21 cellular contexts compared by ENCODE assay signal in genomic region chr2:94987074-94988020, GRCh38. TPM values are rescaled to one million over a fixed set of nuclear protein-coding genes. Genes with fewer than 3 reads are reported as not detected.
DNase-seq lines count a peak whose midpoint lies in the region; ATAC-seq and TF ChIP-seq lines count a peak whose summit lies in the region.
"Had no signal": no experiment of that assay in that cellular context is flagged by ENCODE, and none has a peak within 500 bp of the region (broad histone marks: within the 10 kb centered on the region; RNA-seq: fewer than 3 reads in every experiment).

No MANE protein-coding gene starts in this region.

- H3K27ac ChIP-seq in HL-60 (replicated peaks), result no peak overlapping the region
- no peak overlapping the region for H3K27ac ChIP-seq in neuronal stem cell (replicated peaks; ENCODE audit: low read length)
- H3K27ac ChIP-seq: dorsolateral prefrontal cortex, gastrocnemius medialis, ovary, SK-N-MC had no signal

- H2BK12ac ChIP-seq in neuronal stem cell (ENCODE audit: low read length), result no peak overlapping the region

- no peak overlapping the region for H2BK5ac ChIP-seq in neuronal stem cell (ENCODE audit: low read length)

- TF ChIP-seq CTCF in HL-60 (IDR thresholded peaks at IDR 0.05; ENCODE audit: insufficient read depth, low read length), result no peak

- peaks cover 13% of the 10 kb centered on the region for H3K27me3 Mint-ChIP-seq in activated T-cell treated with anti-CD3 and anti-CD28 coated beads, Interleukin-2, amount 50 U/mL, for 72 hours (ENCODE audit: low read depth)

- H3K9me3 Mint-ChIP-seq in activated T-cell treated with anti-CD3 and anti-CD28 coated beads, Interleukin-2, amount 50 U/mL, for 72 hours, result no peaks in the 10 kb centered on the region
- H3K9me3 Mint-ChIP-seq: activated CD4-positive, alpha-beta memory T cell treated with anti-CD3 and anti-CD28 coated beads, Interleukin-2, amount 10 ng/mL, durations not matched to agents 7 days and 5 days; CD8-positive, alpha-beta T cell; stimulated activated naive B cell treated with anti-CD40 and anti-IgM and Interleukin-4, amounts not matched to agents 10 μg/mL and 1 μg/mL and 100 μg/mL, for 72 hours had no signal

- peak overlapping the region; percentile 73 for H3K9ac ChIP-seq in neuronal stem cell (ENCODE audit: low read depth, low read length, poor library complexity)

- H3K9me3 ChIP-seq in neuronal stem cell (replicated peaks in 1 of 2; ENCODE audit: control insufficient read depth in 2 of 2, insufficient read depth in 1 of 2, low read depth in 1 of 2, low read length in 2 of 2), result no peaks in the 10 kb centered on the region
- H3K9me3 ChIP-seq: gastrocnemius medialis, ovary had no signal

- H3K4me3 ChIP-seq in HL-60 (replicated peaks; ENCODE audit: insufficient read depth, low read length) (no peak overlapping the region), neuronal stem cell (ENCODE audit: low read length in 2 of 2) (no peak overlapping the region)
- H3K4me3 ChIP-seq: dorsolateral prefrontal cortex, gastrocnemius medialis, ovary, SK-N-MC had no signal

- DNase-seq in GF-D8 (lab: John Stamatoyannopoulos, UW) (peak; percentile 2), HL-60 (ENCODE audit: low read depth in 1 of 2, low spot score in 1 of 2) (peak; percentile 1 to 23), RPMI8226 (peak; percentile 25), neuronal stem cell (ENCODE audit: low spot score) (no peak), NCI-H146 treated with DMSO at 0.1 percent for 48 hours (lab: John Stamatoyannopoulos, UW; ENCODE audit: unreplicated experiment) (no peak)
- no peak for DNase-seq in activated T-cell treated with anti-CD3 and anti-CD28 coated beads, Interleukin-2, amount 50 U/mL, for 72 hours
- DNase-seq: activated effector memory CD4-positive, alpha-beta T cell treated with anti-CD3 and anti-CD28 coated beads, Interleukin-2, amount 50 U/mL, for 16 hours; gastrocnemius medialis; ovary; stimulated activated naive B cell treated with anti-CD40 and anti-IgM and Interleukin-4, amounts not matched to agents 10 μg/mL and 1 μg/mL and 100 μg/mL, for 72 hours had no signal

- no peak for ATAC-seq in activated T-cell treated with anti-CD3 and anti-CD28 coated beads, Interleukin-2, amount 50 U/mL, for 72 hours (replicated peaks in 1 of 2)
- ATAC-seq in GM21381 (IDR thresholded peaks at IDR 0.05; ENCODE audit: unreplicated experiment), result no peak
- ATAC-seq: CD8-positive, alpha-beta T cell; gastrocnemius medialis had no signal

- no peak overlapping the region for H3K4ac ChIP-seq in neuronal stem cell (ENCODE audit: low read length)

- no peak overlapping the region for H2AK5ac ChIP-seq in neuronal stem cell (ENCODE audit: low read depth, low read length)

- H3K14ac ChIP-seq in neuronal stem cell (ENCODE audit: low read length), result no peak overlapping the region

- no peak overlapping the region for H4K8ac ChIP-seq in neuronal stem cell (ENCODE audit: low read depth, low read length)

- no peak overlapping the region for H3K27ac Mint-ChIP-seq in activated T-cell treated with anti-CD3 and anti-CD28 coated beads, Interleukin-2, amount 50 U/mL, for 72 hours
- H3K27ac Mint-ChIP-seq: activated CD4-positive, alpha-beta memory T cell treated with anti-CD3 and anti-CD28 coated beads, Interleukin-2, amount 10 ng/mL, durations not matched to agents 7 days and 5 days; activated naive CD8-positive, alpha-beta T cell; B cell; CD8-positive, alpha-beta T cell; nephron progenitor cell; stimulated activated naive B cell treated with anti-CD40 and anti-IgM and Interleukin-4, amounts not matched to agents 10 μg/mL and 1 μg/mL and 100 μg/mL, for 72 hours had no signal

- H3K36me3 ChIP-seq in neuronal stem cell (replicated peaks in 1 of 2; ENCODE audit: control insufficient read depth in 2 of 2, insufficient read depth in 2 of 2, low read length in 2 of 2), result no peaks in the 10 kb centered on the region
- H3K36me3 ChIP-seq: gastrocnemius medialis, ovary had no signal

- no peak overlapping the region for H3K23ac ChIP-seq in neuronal stem cell (ENCODE audit: low read depth, low read length, poor library complexity)

- no peak overlapping the region for H3K4me3 Mint-ChIP-seq in activated T-cell treated with anti-CD3 and anti-CD28 coated beads, Interleukin-2, amount 50 U/mL, for 72 hours
- H3K4me3 Mint-ChIP-seq: activated CD4-positive, alpha-beta memory T cell treated with anti-CD3 and anti-CD28 coated beads, Interleukin-2, amount 10 ng/mL, durations not matched to agents 7 days and 5 days; activated naive CD8-positive, alpha-beta T cell; B cell; CD8-positive, alpha-beta T cell; nephron progenitor cell; stimulated activated naive B cell treated with anti-CD40 and anti-IgM and Interleukin-4, amounts not matched to agents 10 μg/mL and 1 μg/mL and 100 μg/mL, for 72 hours had no signal

- no peaks in the 10 kb centered on the region for H3K36me3 Mint-ChIP-seq in activated T-cell treated with anti-CD3 and anti-CD28 coated beads, Interleukin-2, amount 50 U/mL, for 72 hours (ENCODE audit: insufficient read depth in 2 of 2)
- H3K36me3 Mint-ChIP-seq: activated naive CD8-positive, alpha-beta T cell; CD8-positive, alpha-beta T cell; stimulated activated naive B cell treated with anti-CD40 and anti-IgM and Interleukin-4, amounts not matched to agents 10 μg/mL and 1 μg/mL and 100 μg/mL, for 72 hours had no signal

- no peak overlapping the region for H2BK15ac ChIP-seq in neuronal stem cell (ENCODE audit: low read length)

- H3K4me2 ChIP-seq in neuronal stem cell (ENCODE audit: insufficient read depth, low read length, poor library complexity, severe bottlenecking), result no peak overlapping the region

- WGBS in neuronal stem cell (ENCODE audit: extremely low coverage in 2 of 2, insufficient read length in 2 of 2, insufficient replicate concordance in 1 of 2), 2 donors, result no CpG with 5 or more reads among the region's 15 CpGs

- no peak overlapping the region for H3K18ac ChIP-seq in neuronal stem cell (ENCODE audit: low read length)

- no peak overlapping the region for H2BK120ac ChIP-seq in neuronal stem cell (ENCODE audit: low read depth, low read length)

- no peaks in the 10 kb centered on the region for H3K4me1 Mint-ChIP-seq in activated T-cell treated with anti-CD3 and anti-CD28 coated beads, Interleukin-2, amount 50 U/mL, for 72 hours (ENCODE audit: low read depth)
- H3K4me1 Mint-ChIP-seq: B cell; stimulated activated naive B cell treated with anti-CD40 and anti-IgM and Interleukin-4, amounts not matched to agents 10 μg/mL and 1 μg/mL and 100 μg/mL, for 72 hours had no signal

- H3K4me1 ChIP-seq in neuronal stem cell (ENCODE audit: control insufficient read depth in 2 of 2, insufficient read depth in 1 of 2, low read depth in 1 of 2, low read length in 2 of 2), result peaks cover 0 to 2% of the 10 kb centered on the region in 2 donors
- H3K4me1 ChIP-seq: gastrocnemius medialis had no signal

- H3K27me3 ChIP-seq in HL-60 (ENCODE audit: insufficient read depth, poor library complexity, severe bottlenecking) (no peaks in the 10 kb centered on the region), neuronal stem cell (ENCODE audit: control insufficient read depth in 3 of 3, insufficient read depth in 3 of 3, low read depth in 1 of 3, low read length in 3 of 3) (peaks cover 0 to 8% (median 3%) of the 10 kb centered on the region in 3 experiments)
- H3K27me3 ChIP-seq: ovary had no signal

- no peaks in the 10 kb centered on the region for H3K79me1 ChIP-seq in neuronal stem cell (ENCODE audit: low read depth, low read length)

- H2AFZ ChIP-seq in neuronal stem cell (ENCODE audit: low read length), result no peak overlapping the region

- no peak overlapping the region for H4K91ac ChIP-seq in neuronal stem cell (ENCODE audit: low read depth, low read length, poor library complexity)

RNA-seq across cellular contexts. Expression of gene MAL, which starts 38.2 kb away (rescaled TPM):
- polyA plus RNA-seq in neuronal stem cell (2013, experiment 1 of 2), result 0.18 TPM
- polyA plus RNA-seq in neuronal stem cell (2013, experiment 2 of 2), result 0.19 TPM
- 10 to 100 TPM; 92.6 to 93.8 TPM for total RNA-seq in activated T-cell treated with anti-CD3 and anti-CD28 coated beads, Interleukin-2, amount 50 U/mL, for 72 hours
- total RNA-seq: chondrocyte, endothelial cell of umbilical vein, fibroblast of lung had no signal
- polyA plus RNA-seq: endothelial cell of umbilical vein, fibroblast of lung had no signal

Comparison
In these comparisons a context has a peak if more than half of its experiments do, and no peak if none do; other contexts are left out.
1. DNase-seq: peak in GF-D8 (single experiment), HL-60 (2 of 2) and RPMI8226 (single experiment); none in neuronal stem cell (single experiment), activated T-cell treated with anti-CD3 and anti-CD28 coated beads, Interleukin-2, amount 50 U/mL, for 72 hours (0 of 2) and NCI-H146 treated with DMSO at 0.1 percent for 48 hours (single experiment).